8 cellular contexts compared by ENCODE assay signal in the genomic region with DNA sequence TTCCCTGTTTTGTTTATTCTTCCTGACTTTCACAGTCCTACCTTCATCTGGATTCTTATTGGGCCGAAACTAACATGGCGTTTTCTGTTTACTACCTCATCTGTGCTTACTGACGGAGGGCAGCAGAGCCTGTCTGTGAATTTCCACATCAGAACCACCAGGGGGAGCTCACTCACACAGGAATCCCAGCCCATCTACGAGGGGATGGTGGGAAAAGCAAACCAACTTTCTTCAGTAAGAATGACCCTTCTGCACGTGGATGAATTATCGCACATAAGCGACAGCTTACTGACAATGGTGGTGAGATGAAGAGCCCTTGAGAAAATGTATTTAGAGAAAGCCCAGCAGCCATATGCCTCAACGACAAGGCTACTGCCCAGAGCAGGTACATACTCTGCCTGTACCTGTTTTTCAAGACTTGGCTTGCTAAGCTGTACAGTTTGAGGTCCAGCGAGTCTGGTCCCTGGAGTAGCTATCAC. TPM values are rescaled to one million over a fixed set of nuclear protein-coding genes. Genes with fewer than 3 reads are reported as not detected.
A peak's percentile ranks its signal among the peaks of the same experiment; 100 is the strongest.
DNase-seq lines count a peak whose midpoint lies in the region; ATAC-seq and TF ChIP-seq lines count a peak whose summit lies in the region.

No MANE protein-coding gene starts in this region.

- H3K9me2 ChIP-seq in SU-DHL-6 (replicated peaks; ENCODE audit: insufficient read depth, low read length), result no peaks in the 10 kb centered on the region

- H3K9me3 ChIP-seq in SU-DHL-6 (ENCODE audit: insufficient read depth, low read length) (no peaks in the 10 kb centered on the region), prostate gland (no peaks in the 10 kb centered on the region)

- WGBS in prostate gland, result 15% methylated on average over 9 of the region's 9 CpGs

- intact Hi-C loops in Right ventricle myocardium superior (cut with DNase I) (loop anchor here (2.0 to 10.0 kb wide), 2 partner anchors 42 to 350 kb away; no protein-coding TSS in a partner anchor), prostate gland (cut with DNase I) (loop anchor here (2.0 to 10.0 kb wide), 2 partner anchors 42 to 350 kb away; no protein-coding TSS in a partner anchor)

- H2AFZ ChIP-seq in SU-DHL-6 (ENCODE audit: low read depth, low read length, severe bottlenecking), result peak overlapping the region; percentile 56

- peaks cover 5% of the 10 kb centered on the region; the same call in 1 of the 2 replicates for H3K36me3 ChIP-seq in SU-DHL-6 (ENCODE audit: low read length)
- no peaks in the 10 kb centered on the region for H3K36me3 ChIP-seq in prostate gland

- H3K4me2 ChIP-seq in SU-DHL-6 (ENCODE audit: low read depth, low read length, poor library complexity, severe bottlenecking), result no peak overlapping the region

- H4K20me1 ChIP-seq in SU-DHL-6 (ENCODE audit: low read depth, low read length), result no peaks in the 10 kb centered on the region

- H3K4me1 ChIP-seq in prostate gland (replicated peaks), result no peaks in the 10 kb centered on the region

- H3K27me3 ChIP-seq in SU-DHL-6 (ENCODE audit: low read length) (no peaks in the 10 kb centered on the region), prostate gland (replicated peaks; ENCODE audit: insufficient read depth) (no peaks in the 10 kb centered on the region)

- no peak overlapping the region for H3K9ac ChIP-seq in SU-DHL-6 (ENCODE audit: low read length)

- TF ChIP-seq POLR2A in prostate gland (IDR thresholded peaks at IDR 0.05), result no peak

- TF ChIP-seq CTCF in SU-DHL-6 (IDR thresholded peaks at IDR 0.05; ENCODE audit: insufficient read depth, low read length, poor library complexity, severe bottlenecking) (peak; percentile 93), prostate gland (IDR thresholded peaks at IDR 0.05) (peak; percentile 82 to 93 (median 92))

- 0 out of 2 replicates have a peak, but pooled peaks cover 4% of the 10 kb centered on the region for H3F3A ChIP-seq in SU-DHL-6 (ENCODE audit: insufficient read depth)

- DNase-seq in COLO668 (lab: John Stamatoyannopoulos, UW; ENCODE audit: unreplicated experiment) (peak; percentile 47), NCI-H1092 treated with DMSO at 0.1 percent for 48 hours (lab: John Stamatoyannopoulos, UW) (peak; percentile 80), Right ventricle myocardium superior (no peak), prostate gland (ENCODE audit: low spot score) (peak; percentile 44)
- DNase-seq in activated naive CD8-positive, alpha-beta T cell treated with anti-CD3 and anti-CD28 coated beads, Interleukin-2, amount 50 U/mL, for 16 hours (ENCODE audit: low read depth, low spot score), result peak; percentile 34

- H3K4me3 ChIP-seq in SU-DHL-6 (ENCODE audit: insufficient read depth, low read length, poor library complexity, severe bottlenecking), result no peak overlapping the region
- H3K4me3 ChIP-seq in prostate gland, result no peak overlapping the region

- no peaks in the 10 kb centered on the region for H3K79me2 ChIP-seq in SU-DHL-6 (ENCODE audit: insufficient read depth, low read length)

- ATAC-seq in GM21786 (IDR thresholded peaks at IDR 0.05; ENCODE audit: unreplicated experiment) (peak; percentile 61), Right ventricle myocardium superior (ENCODE audit: poor library complexity) (peak; percentile 88), GM19455 (IDR thresholded peaks at IDR 0.05; ENCODE audit: unreplicated experiment) (no peak)

- no peak overlapping the region for H3K27ac ChIP-seq in SU-DHL-6 (ENCODE audit: low read depth, low read length)
- peak overlapping the region; percentile 36 to 40 for H3K27ac ChIP-seq in prostate gland

RNA-seq across cellular contexts. Expression of a gene that starts 42.5 kb away (rescaled TPM):
- total RNA-seq in Right ventricle myocardium superior (not detected), prostate gland (10 to 100 TPM; 20.2 to 33.6 TPM)

RNA-seq across cellular contexts. Expression of a gene that starts 47.3 kb away (rescaled TPM):
- total RNA-seq in Right ventricle myocardium superior (8.5 TPM), prostate gland (10 to 100 TPM; 31.8 to 35.4 TPM)

RNA-seq across cellular contexts. Expression of a gene that starts 57.9 kb away (rescaled TPM):
- total RNA-seq in Right ventricle myocardium superior, result not detected
- total RNA-seq in prostate gland, result 1 to 10 TPM in 1 of 2 donors, under 1 TPM in 1; 0.59 to 2.8 TPM

Comparison
In these comparisons a context has a peak if more than half of its experiments do, and no peak if none do; other contexts are left out.
1. RNA of a gene that starts 42.5 kb away (total RNA-seq): 20.2 to 33.6 TPM in prostate gland; not detected in Right ventricle myocardium superior (single experiment); every median in the first group is over 10 times any median in the second.